In genomic region chr10:35749230-35749629, GRCh38 we compare ENCODE assay signal across 7 cellular contexts.
"Had no signal": no experiment of that assay in that cellular context is flagged by ENCODE, and none has a peak within 500 bp of the region (broad histone marks: within the 10 kb centered on the region; RNA-seq: fewer than 3 reads in every experiment).

No MANE protein-coding gene starts in this region.

- H3K4me2 ChIP-seq: GM23338 had no signal

- H3K4me3 Mint-ChIP-seq: GM23338, H9, IgD-negative memory B cell had no signal

- H3K4me1 Mint-ChIP-seq: IgD-negative memory B cell had no signal

- H3K4me3 ChIP-seq: GM23338 had no signal

- H3K27me3 Mint-ChIP-seq: IgD-negative memory B cell had no signal

- H3K9me3 Mint-ChIP-seq: GM23338, H9, IgD-negative memory B cell had no signal

- H2AFZ ChIP-seq: GM23338 had no signal

- ATAC-seq: GM23338 had no signal

- FAIRE-seq: H1, H54, HTR-8/SVneo had no signal

- H3K27ac Mint-ChIP-seq: GM23338, H9, IgD-negative memory B cell had no signal

- DNase-seq: H9, HCEC 1CT had no signal
